In the genomic region with DNA sequence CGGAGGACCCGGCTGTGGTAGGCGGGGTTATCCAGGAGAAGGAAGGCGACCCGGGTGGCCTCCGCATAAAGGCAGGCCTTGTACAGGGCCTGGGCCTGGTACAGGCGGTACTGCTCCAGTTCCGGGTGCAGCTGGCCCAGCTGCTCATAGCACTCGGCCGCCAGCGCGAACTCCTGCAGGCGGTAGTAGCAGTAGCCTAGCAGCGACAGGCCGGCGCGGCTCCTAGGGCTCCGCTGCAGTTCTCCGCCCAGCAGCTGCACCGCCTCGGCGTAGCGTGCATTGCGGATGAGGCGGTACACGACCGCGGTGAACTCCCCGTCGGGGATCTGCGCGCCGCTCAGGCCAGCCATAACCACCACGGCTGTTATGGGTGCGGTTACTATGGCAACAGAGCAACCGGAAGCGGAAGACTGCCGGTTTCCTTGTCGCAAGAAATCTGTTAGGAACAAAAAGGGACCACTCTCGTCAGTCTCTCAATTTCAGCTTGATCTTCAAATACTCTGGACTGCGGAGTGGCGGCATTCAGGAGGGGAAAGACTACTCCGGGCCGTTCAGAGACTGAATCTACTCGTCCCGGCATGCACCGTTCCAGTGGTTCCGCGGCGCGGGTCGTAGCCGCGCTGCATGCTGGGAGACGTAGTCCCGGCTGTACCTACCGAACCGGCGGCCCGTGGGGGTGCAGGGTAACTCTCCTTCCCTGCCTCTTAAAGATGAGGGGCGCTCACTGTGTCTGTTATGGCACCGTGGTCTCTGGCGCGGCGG, we compare ENCODE assay signal across 8 cellular contexts.
DNase-seq lines count a peak whose midpoint lies in the region; TF ChIP-seq lines count a peak whose summit lies in the region.

No MANE protein-coding gene starts in this region.

- H3K27ac Mint-ChIP-seq in HFFc6, result peak overlapping the region; percentile 99

- no peak for TF ChIP-seq CTCF in HFFc6 (IDR thresholded peaks at IDR 0.05)

- H3K27ac ChIP-seq in substantia nigra (ENCODE audit: low read depth, low read length, poor library complexity, severe bottlenecking), result peak overlapping the region; percentile 98

- peaks cover 6% of the 10 kb centered on the region; the same call in 1 of the 2 replicates for H3K36me3 Mint-ChIP-seq in HFFc6 (ENCODE audit: low read depth)

- DNase-seq in GM04504 (ENCODE audit: low read depth) (peak; percentile 72), HFFc6 (peak; percentile 90), MV-4-11 (lab: John Stamatoyannopoulos, UW) (peak; percentile 86), SK-N-DZ (ENCODE audit: low spot score) (peak; percentile 92), globus pallidus (ENCODE audit: low spot score) (peak; percentile 91), non-pigmented ciliary epithelial cell (ENCODE audit: low read depth) (peak; percentile 40), substantia nigra (lab: John Stamatoyannopoulos, UW) (peak; percentile 58 to 97 (median 88))
- peak; percentile 89 for DNase-seq in activated naive CD4-positive, alpha-beta T cell treated with anti-CD3 and anti-CD28 coated beads, Interleukin-2, amount 50 U/mL, for 16 hours

- H3K9me3 Mint-ChIP-seq in HFFc6, result no peaks in the 10 kb centered on the region

- peak overlapping the region; percentile 100 for H3K4me3 Mint-ChIP-seq in HFFc6

- H3K27me3 Mint-ChIP-seq in HFFc6 (ENCODE audit: insufficient read depth), result no peaks in the 10 kb centered on the region; the same call in 1 of the 2 replicates

- peaks cover 13% of the 10 kb centered on the region for H3K4me1 Mint-ChIP-seq in HFFc6 (ENCODE audit: low read depth)

Comparison
In these comparisons a context has a peak if more than half of its experiments do, and no peak if none do; other contexts are left out.
1. Peak in every context shown above with its lines: DNase-seq and H3K27ac ChIP-seq.
2. DNase-seq: peak in every context shown above with its lines; median percentile 92 in SK-N-DZ; 91 in globus pallidus; 90 in HFFc6; 89 in activated naive CD4-positive, alpha-beta T cell treated with anti-CD3 and anti-CD28 coated beads, Interleukin-2, amount 50 U/mL, for 16 hours; 88 in substantia nigra; 86 in MV-4-11; 72 in GM04504; 40 in non-pigmented ciliary epithelial cell.